25 cellular contexts compared by ENCODE assay signal in genomic region chr3:180656406-180656805, GRCh38. TPM values are rescaled to one million over a fixed set of nuclear protein-coding genes. Genes with fewer than 3 reads are reported as not detected.
"Had no signal": no experiment of that assay in that cellular context is flagged by ENCODE, and none has a peak within 500 bp of the region (broad histone marks: within the 10 kb centered on the region; RNA-seq: fewer than 3 reads in every experiment).

No MANE protein-coding gene starts in this region.

- H2AFZ ChIP-seq: hepatocyte had no signal

- H3K79me2 ChIP-seq: hepatocyte had no signal

- H3K36me3 ChIP-seq: esophagus muscularis mucosa, neutrophil, sigmoid colon, stomach, thoracic aorta, transverse colon had no signal

- H3K4me1 Mint-ChIP-seq: naive B cell, nephron progenitor cell had no signal

- H3K27me3 ChIP-seq: hepatocyte, sigmoid colon, stomach had no signal

- H3K4me3 ChIP-seq: esophagus muscularis mucosa, hepatocyte, lung, sigmoid colon, skin epidermis, stomach, thoracic aorta, transverse colon had no signal

- H3K27ac ChIP-seq: epithelial cell of prostate, esophagus muscularis mucosa, foreskin keratinocyte, hepatocyte, neutrophil, sigmoid colon, skin epidermis, stomach, thoracic aorta, transverse colon had no signal

- H3K36me3 Mint-ChIP-seq: naive B cell had no signal

- H3K27ac Mint-ChIP-seq: dendritic cell treated with granulocyte-macrophage colony-stimulating factor and Interleukin-4, amounts not matched to agents 40 ng/mL and 50 ng/mL, for 4 days; effector memory CD8-positive, alpha-beta T cell; naive B cell; nephron progenitor cell had no signal

- DNase-seq: effector memory CD8-positive, alpha-beta T cell; foreskin keratinocyte; head of caudate nucleus; left colon; left ventricle myocardium superior; mesenchymal stem cell; naive B cell; nephron progenitor cell; posterior cingulate gyrus; sigmoid colon; stimulated activated naive CD4-positive, alpha-beta T cell; stomach; substantia nigra; transverse colon had no signal

- H3K4me3 Mint-ChIP-seq: dendritic cell treated with granulocyte-macrophage colony-stimulating factor and Interleukin-4, amounts not matched to agents 40 ng/mL and 50 ng/mL, for 4 days; effector memory CD8-positive, alpha-beta T cell; naive B cell; nephron progenitor cell had no signal

- H3K9me3 Mint-ChIP-seq: dendritic cell treated with granulocyte-macrophage colony-stimulating factor and Interleukin-4, amounts not matched to agents 40 ng/mL and 50 ng/mL, for 4 days; effector memory CD8-positive, alpha-beta T cell; nephron progenitor cell had no signal

- H3K4me1 ChIP-seq: esophagus muscularis mucosa, foreskin keratinocyte, sigmoid colon, stomach, transverse colon had no signal

- ATAC-seq: effector memory CD8-positive, alpha-beta T cell; foreskin keratinocyte; left colon; left ventricle myocardium superior had no signal

- H3K9me3 ChIP-seq: esophagus muscularis mucosa, neutrophil, sigmoid colon, stomach, thoracic aorta, transverse colon had no signal

RNA-seq across cellular contexts. Expression of gene CCDC39, which starts 22.9 kb away (rescaled TPM):
- total RNA-seq: foreskin keratinocyte, hepatocyte, left colon, left ventricle myocardium superior, osteocyte, pulmonary artery endothelial cell, thoracic aorta, ureter had no signal
